ENCODE assay signal across 1 cellular context in genomic region chr11:70203749-70204465, GRCh38.
TF ChIP-seq lines count a peak whose summit lies in the region.

No MANE protein-coding gene starts in this region.

TF ChIP-seq in K562, 482 proteins besides CTCF, POLR2A, EP300 and RAD21 (continued from another document):
- TF ChIP-seq RBM14 (IDR thresholded peaks at IDR 0.05; ENCODE audit: borderline replicate concordance, insufficient read depth, low read depth, low read length) (no peak), ZNF507 (tag; conservative IDR thresholded peaks at IDR 0.05) (no peak), ZNF512 (tag; IDR thresholded peaks at IDR 0.05) (no peak), PPARD (CRISPR knock-in tag; IDR thresholded peaks at IDR 0.05) (no peak), JUN (IDR thresholded peaks at IDR 0.05; ENCODE audit: borderline replicate concordance, low read depth, low read length) (peak; percentile 94), JUN (CRISPR knock-in tag; IDR thresholded peaks at IDR 0.05; ENCODE audit: borderline replicate concordance) (no peak), TAF15 (IDR thresholded peaks at IDR 0.05; ENCODE audit: low read depth, low read length) (no peak), FOXA3 (CRISPR knock-in tag; conservative IDR thresholded peaks at IDR 0.05 in 1 of 2, IDR thresholded peaks at IDR 0.05 in 1 of 2) (no peak), NR2F6 (CRISPR knock-in tag; IDR thresholded peaks at IDR 0.05) (no peak), DPF2 (IDR thresholded peaks at IDR 0.05) (peak; percentile 88)
